ENCODE assay signal across 20 cellular contexts in genomic region chr3:21901504-21901903, GRCh38.
"Had no signal": no experiment of that assay in that cellular context is flagged by ENCODE, and none has a peak within 500 bp of the region (broad histone marks: within the 10 kb centered on the region; RNA-seq: fewer than 3 reads in every experiment).

No MANE protein-coding gene starts in this region.

- H3K27me3 ChIP-seq: right atrium auricular region, tibial nerve had no signal

- H3K4me1 ChIP-seq: right atrium auricular region, tibial nerve had no signal

- ATAC-seq: activated CD8-positive, alpha-beta memory T cell treated with anti-CD3 and anti-CD28 coated beads, Interleukin-2, amount 10 ng/mL, durations not matched to agents 7 days and 5 days; activated T-helper 17 cell treated with anti-CD3 and anti-CD28 coated beads, Interleukin-2, amount 50 U/mL, for 72 hours; left colon had no signal

- H3K27me3 Mint-ChIP-seq: activated B cell treated with CpG ODN at 0.5 μM for 24 hours; activated CD4-positive, alpha-beta memory T cell treated with anti-CD3 and anti-CD28 coated beads, Interleukin-2, amount 10 ng/mL, durations not matched to agents 7 days and 5 days; activated CD8-positive, alpha-beta memory T cell treated with anti-CD3 and anti-CD28 coated beads, Interleukin-2, amount 10 ng/mL, durations not matched to agents 7 days and 5 days; activated T-helper 17 cell treated with anti-CD3 and anti-CD28 coated beads, Interleukin-2, amount 50 U/mL, for 72 hours; brain; central memory CD8-positive, alpha-beta T cell; stimulated activated naive CD8-positive, alpha-beta T cell treated with anti-CD3 and anti-CD28 coated beads, Interleukin-15, Interleukin-2, amounts not matched to agents 100 ng/mL and 50 ng/mL, for 24 hours had no signal

- H3K9me3 Mint-ChIP-seq: activated B cell treated with CpG ODN at 0.5 μM for 24 hours, brain, nephron had no signal

- DNase-seq: activated B cell treated with CpG ODN at 0.5 μM for 24 hours; activated CD4-positive, alpha-beta memory T cell treated with anti-CD3 and anti-CD28 coated beads, Interleukin-2, amount 10 ng/mL, durations not matched to agents 7 days and 5 days; activated CD4-positive, alpha-beta T cell treated with anti-CD3 and anti-CD28 coated beads for 48 hours; activated CD8-positive, alpha-beta memory T cell treated with anti-CD3 and anti-CD28 coated beads, Interleukin-2, amount 10 ng/mL, durations not matched to agents 7 days and 5 days; activated naive CD4-positive, alpha-beta T cell; anterior cingulate cortex; left colon; midbrain; occipital lobe; T-helper 1 cell; T-helper 9 cell had no signal

- H3K27ac ChIP-seq: coronary artery, right atrium auricular region, skin epidermis, tibial nerve had no signal

- H3K36me3 ChIP-seq: right atrium auricular region, tibial nerve had no signal

- H3K9me3 ChIP-seq: tibial nerve had no signal

- H3K36me3 Mint-ChIP-seq: activated CD8-positive, alpha-beta memory T cell treated with anti-CD3 and anti-CD28 coated beads, Interleukin-2, amount 10 ng/mL, durations not matched to agents 7 days and 5 days; brain had no signal

- H3K4me1 Mint-ChIP-seq: activated B cell treated with CpG ODN at 0.5 μM for 24 hours; activated CD4-positive, alpha-beta memory T cell treated with anti-CD3 and anti-CD28 coated beads, Interleukin-2, amount 10 ng/mL, durations not matched to agents 7 days and 5 days; activated CD8-positive, alpha-beta memory T cell treated with anti-CD3 and anti-CD28 coated beads, Interleukin-2, amount 10 ng/mL, durations not matched to agents 7 days and 5 days; activated T-helper 17 cell treated with anti-CD3 and anti-CD28 coated beads, Interleukin-2, amount 50 U/mL, for 72 hours; brain; central memory CD8-positive, alpha-beta T cell had no signal

- H3K4me3 Mint-ChIP-seq: activated B cell treated with CpG ODN at 0.5 μM for 24 hours; activated CD4-positive, alpha-beta memory T cell treated with anti-CD3 and anti-CD28 coated beads, Interleukin-2, amount 10 ng/mL, durations not matched to agents 7 days and 5 days; activated CD8-positive, alpha-beta memory T cell treated with anti-CD3 and anti-CD28 coated beads, Interleukin-2, amount 10 ng/mL, durations not matched to agents 7 days and 5 days; activated T-helper 17 cell treated with anti-CD3 and anti-CD28 coated beads, Interleukin-2, amount 50 U/mL, for 72 hours; brain; central memory CD8-positive, alpha-beta T cell; nephron; stimulated activated naive CD8-positive, alpha-beta T cell treated with anti-CD3 and anti-CD28 coated beads, Interleukin-15, Interleukin-2, amounts not matched to agents 100 ng/mL and 50 ng/mL, for 24 hours had no signal

- H3K4me3 ChIP-seq: coronary artery, right atrium auricular region, skin epidermis, tibial nerve had no signal

- H3K27ac Mint-ChIP-seq: activated B cell treated with CpG ODN at 0.5 μM for 24 hours; activated CD4-positive, alpha-beta memory T cell treated with anti-CD3 and anti-CD28 coated beads, Interleukin-2, amount 10 ng/mL, durations not matched to agents 7 days and 5 days; activated CD8-positive, alpha-beta memory T cell treated with anti-CD3 and anti-CD28 coated beads, Interleukin-2, amount 10 ng/mL, durations not matched to agents 7 days and 5 days; activated T-helper 17 cell treated with anti-CD3 and anti-CD28 coated beads, Interleukin-2, amount 50 U/mL, for 72 hours; brain; nephron; stimulated activated naive CD8-positive, alpha-beta T cell treated with anti-CD3 and anti-CD28 coated beads, Interleukin-15, Interleukin-2, amounts not matched to agents 100 ng/mL and 50 ng/mL, for 24 hours had no signal
